In genomic region chr2:102103992-102104871, GRCh38 we compare ENCODE assay signal across 9 cellular contexts. TPM values are rescaled to one million over a fixed set of nuclear protein-coding genes. Genes with fewer than 3 reads are reported as not detected.
DNase-seq lines count a peak whose midpoint lies in the region; TF ChIP-seq lines count a peak whose summit lies in the region.
"Had no signal": no experiment of that assay in that cellular context is flagged by ENCODE, and none has a peak within 500 bp of the region (broad histone marks: within the 10 kb centered on the region; RNA-seq: fewer than 3 reads in every experiment).

No MANE protein-coding gene starts in this region.

- H2AFZ ChIP-seq in Karpas-422 (ENCODE audit: low read length), result no peak overlapping the region
- H2AFZ ChIP-seq: PC-9 had no signal

- H3K27me3 ChIP-seq in Karpas-422 (ENCODE audit: low read length), result no peaks in the 10 kb centered on the region

- H3K4me3 ChIP-seq in HFF-Myc (replicated peaks; ENCODE audit: low read depth, low read length) (peak overlapping the region; percentile 46), Karpas-422 (ENCODE audit: low read length) (no peak overlapping the region)
- H3K4me3 ChIP-seq: PC-9 had no signal

- no peak overlapping the region for H3K27ac ChIP-seq in Karpas-422 (ENCODE audit: low read length)
- H3K27ac ChIP-seq: PC-9 had no signal

- DNase-seq in GM04504 (ENCODE audit: low read depth) (peak; percentile 93), HFF-Myc (ENCODE audit: extremely low read depth, low read depth) (peak; percentile 94), OCI-M1 (lab: John Stamatoyannopoulos, UW) (peak; percentile 37), iris pigment epithelial cell (ENCODE audit: low read depth) (peak; percentile 96), NCI-H128 (lab: John Stamatoyannopoulos, UW; ENCODE audit: unreplicated experiment) (no peak), Karpas-422 (no peak)
- DNase-seq in activated naive CD4-positive, alpha-beta T cell treated with anti-CD3 and anti-CD28 coated beads, Interleukin-2, amount 50 U/mL, for 16 hours, result peak; percentile 79
- DNase-seq in stimulated activated CD4-positive, alpha-beta T cell treated with anti-CD3 and anti-CD28 coated beads, Interleukin-4, amount 100 ng/mL, for 24 hours, result peak; percentile 82

- no peaks in the 10 kb centered on the region for H3K9me3 ChIP-seq in Karpas-422 (ENCODE audit: low read length)

- no peaks in the 10 kb centered on the region for H3K79me2 ChIP-seq in Karpas-422 (ENCODE audit: low read length)

- H3K36me3 ChIP-seq in Karpas-422 (ENCODE audit: insufficient read depth, low read length), result no peaks in the 10 kb centered on the region

- no peak for TF ChIP-seq CTCF in HFF-Myc (IDR thresholded peaks at IDR 0.05; ENCODE audit: low read depth, low read length, missing control alignments)

- no peaks in the 10 kb centered on the region for H3K4me1 ChIP-seq in Karpas-422 (ENCODE audit: low read length)

- H4K20me1 ChIP-seq in Karpas-422 (ENCODE audit: insufficient read depth, low read depth, low read length), result no peaks in the 10 kb centered on the region

- H3K4me2 ChIP-seq in Karpas-422 (ENCODE audit: low read depth, low read length, poor library complexity, severe bottlenecking), result no peak overlapping the region
- H3K4me2 ChIP-seq: PC-9 had no signal

- H3K9me2 ChIP-seq in Karpas-422 (replicated peaks; ENCODE audit: insufficient read depth, low read length), result no peaks in the 10 kb centered on the region

- no peak overlapping the region for H3K9ac ChIP-seq in Karpas-422 (ENCODE audit: low read length)

RNA-seq across cellular contexts. Expression of gene IL1R1, which starts 38.3 kb away (rescaled TPM):
- total RNA-seq in Karpas-422 (2014; rRNA removed; shearing (Covaris generic); ENCODE audit: low replicate concordance), result not detected in 2 replicates

Comparison
In these comparisons a context has a peak if more than half of its experiments do, and no peak if none do; other contexts are left out.
1. DNase-seq: peak in GM04504 (single experiment), HFF-Myc (single experiment), OCI-M1 (single experiment), activated naive CD4-positive, alpha-beta T cell treated with anti-CD3 and anti-CD28 coated beads, Interleukin-2, amount 50 U/mL, for 16 hours (single experiment), iris pigment epithelial cell (single experiment) and stimulated activated CD4-positive, alpha-beta T cell treated with anti-CD3 and anti-CD28 coated beads, Interleukin-4, amount 100 ng/mL, for 24 hours (single experiment); none in NCI-H128 (single experiment) and Karpas-422 (single experiment).